ENCODE assay signal across 8 cellular contexts in the genomic region with DNA sequence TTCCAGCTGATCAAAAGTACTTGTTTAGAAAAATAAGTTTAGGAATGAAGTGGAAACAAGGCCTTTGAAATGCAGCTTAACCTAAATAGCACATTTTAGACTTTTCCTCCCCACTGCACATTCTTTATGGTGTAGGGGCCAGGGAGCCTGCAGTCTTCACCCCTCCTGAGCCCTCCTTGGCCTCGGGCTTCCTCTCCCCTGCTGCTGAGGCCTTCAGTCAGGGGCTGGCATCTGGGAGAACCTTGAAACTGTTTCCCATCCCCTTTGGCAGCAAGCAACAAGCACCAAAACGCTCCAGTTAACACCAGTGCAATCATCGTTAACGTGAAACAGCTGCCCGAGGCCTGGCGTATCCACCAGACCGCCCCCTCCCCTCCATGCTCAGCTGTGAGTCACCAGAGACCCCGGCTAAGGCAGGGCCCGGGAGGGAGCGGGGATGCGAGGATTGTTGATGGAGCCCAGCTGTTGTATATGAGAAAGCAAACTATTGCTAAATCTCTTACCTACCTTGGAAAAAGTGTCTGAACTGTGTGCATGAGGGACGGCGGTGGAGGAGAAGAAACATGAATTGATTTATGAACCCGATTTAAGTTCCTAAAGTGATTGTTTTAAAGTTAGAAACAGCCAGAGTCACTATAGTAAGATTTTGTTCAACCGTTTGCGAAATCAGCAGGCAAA. TPM values are rescaled to one million over a fixed set of nuclear protein-coding genes. Genes with fewer than 3 reads are reported as not detected.
DNase-seq lines count a peak whose midpoint lies in the region; ATAC-seq and TF ChIP-seq lines count a peak whose summit lies in the region.

No MANE protein-coding gene starts in this region.

- peak overlapping the region; percentile 87 for H3K27ac ChIP-seq in trophoblast cell (ENCODE audit: low read depth, low read length)

- H3K4me3 ChIP-seq in GM06990 (replicated peaks; ENCODE audit: low read depth, low read length): peak overlapping the region; percentile 90
- no peak overlapping the region for H3K4me3 ChIP-seq in trophoblast cell (ENCODE audit: low read depth, low read length)

- ATAC-seq in HG03139 (IDR thresholded peaks at IDR 0.05; ENCODE audit: unreplicated experiment): no peak
- no peak for ATAC-seq in HG03432 (IDR thresholded peaks at IDR 0.05; ENCODE audit: unreplicated experiment)

- peak overlapping the region; percentile 17 for H4K8ac ChIP-seq in trophoblast cell (ENCODE audit: low read depth, low read length)

- no peak overlapping the region for H2AFZ ChIP-seq in trophoblast cell (ENCODE audit: insufficient read depth, low read length, poor library complexity)

- peak overlapping the region; percentile 26 for H2BK5ac ChIP-seq in trophoblast cell (ENCODE audit: low read depth, low read length, poor library complexity)

- H3K23ac ChIP-seq in trophoblast cell (ENCODE audit: low read length): no peak overlapping the region

- H3K14ac ChIP-seq in trophoblast cell (ENCODE audit: low read length): peak overlapping the region; percentile 61

- H3K27me3 ChIP-seq in GM06990 (replicated peaks; ENCODE audit: control insufficient read depth, insufficient read depth, low read length): no peaks in the 10 kb centered on the region
- no peaks in the 10 kb centered on the region for H3K27me3 ChIP-seq in trophoblast cell (ENCODE audit: insufficient read depth, low read length)

- peaks cover 23% of the 10 kb centered on the region for H3K79me2 ChIP-seq in trophoblast cell (ENCODE audit: control insufficient read depth, insufficient read depth, low read length, poor library complexity)

- H2AK5ac ChIP-seq in trophoblast cell (ENCODE audit: low read length): peak overlapping the region; percentile 27

- no peak overlapping the region for H3K4ac ChIP-seq in trophoblast cell (ENCODE audit: low read depth, low read length)

- H3K4me3 Mint-ChIP-seq in activated naive CD4-positive, alpha-beta T cell treated with anti-CD3 and anti-CD28 coated beads, Interleukin-2, amount 50 U/mL, for 24 hours: peak overlapping the region; percentile 96

- H2BK12ac ChIP-seq in trophoblast cell (ENCODE audit: low read length): peak overlapping the region; percentile 12

- H3K4me1 Mint-ChIP-seq in activated naive CD4-positive, alpha-beta T cell treated with anti-CD3 and anti-CD28 coated beads, Interleukin-2, amount 50 U/mL, for 24 hours: peaks cover 58% of the 10 kb centered on the region

- no peaks in the 10 kb centered on the region for H3K9me3 Mint-ChIP-seq in activated naive CD4-positive, alpha-beta T cell treated with anti-CD3 and anti-CD28 coated beads, Interleukin-2, amount 50 U/mL, for 24 hours

- H2BK120ac ChIP-seq in trophoblast cell (ENCODE audit: insufficient read depth, low read length, poor library complexity): peak overlapping the region; percentile 14

- peaks cover 8% of the 10 kb centered on the region for H3K36me3 ChIP-seq in GM06990 (ENCODE audit: control insufficient read depth, insufficient read depth, low read length)
- H3K36me3 ChIP-seq in trophoblast cell (ENCODE audit: control insufficient read depth in 1 of 2, insufficient read depth in 2 of 2, low read length in 2 of 2): peaks cover 15% of the 10 kb centered on the region in 2 experiments

- peaks cover 42% of the 10 kb centered on the region for H3K79me1 ChIP-seq in trophoblast cell (ENCODE audit: low read length)

- DNase-seq in GM06990 (ENCODE audit: extremely low read depth, insufficient read length): peak; percentile 59
- peak; percentile 76 to 88 for DNase-seq in NOMO-1 (lab: John Stamatoyannopoulos, UW; ENCODE audit: unreplicated experiment in 2 of 2)
- DNase-seq in glomerular visceral epithelial cell (ENCODE audit: extremely low spot score): peak; percentile 76
- no peak for DNase-seq in trophoblast cell
- no peak for DNase-seq in NCI-H146 treated with DMSO at 0.1 percent for 48 hours (lab: John Stamatoyannopoulos, UW; ENCODE audit: unreplicated experiment)

- TF ChIP-seq CTCF in GM06990 (IDR thresholded peaks at IDR 0.05; ENCODE audit: insufficient read depth, low read length, poor library complexity, severe bottlenecking): no peak

- peak overlapping the region; percentile 45 for H4K91ac ChIP-seq in trophoblast cell (ENCODE audit: low read depth, low read length)

- peak overlapping the region; percentile 98 for H3K27ac Mint-ChIP-seq in activated naive CD4-positive, alpha-beta T cell treated with anti-CD3 and anti-CD28 coated beads, Interleukin-2, amount 50 U/mL, for 24 hours

- no CpG with 5 or more reads among the region's 16 CpGs for WGBS in trophoblast cell (ENCODE audit: extremely low coverage, insufficient coverage, insufficient read length)

- peaks cover 11% of the 10 kb centered on the region for H3K36me3 Mint-ChIP-seq in activated naive CD4-positive, alpha-beta T cell treated with anti-CD3 and anti-CD28 coated beads, Interleukin-2, amount 50 U/mL, for 24 hours

- H3K4me1 ChIP-seq in trophoblast cell (ENCODE audit: control insufficient read depth in 1 of 2, insufficient read depth in 2 of 2, low read length in 2 of 2): peaks cover 29 to 39% of the 10 kb centered on the region in 2 experiments

- no peak overlapping the region for H3K18ac ChIP-seq in trophoblast cell (ENCODE audit: low read length)

- H4K12ac ChIP-seq in trophoblast cell (ENCODE audit: low read depth, low read length): no peak overlapping the region

- peak overlapping the region; percentile 48 for H3K4me2 ChIP-seq in trophoblast cell (ENCODE audit: low read length)

- H3K9me3 ChIP-seq in trophoblast cell (ENCODE audit: insufficient read depth, low read depth, low read length): peaks cover 2% of the 10 kb centered on the region

- H3K9ac ChIP-seq in trophoblast cell (ENCODE audit: low read length): no peak overlapping the region

- H3K27me3 Mint-ChIP-seq in activated naive CD4-positive, alpha-beta T cell treated with anti-CD3 and anti-CD28 coated beads, Interleukin-2, amount 50 U/mL, for 24 hours: no peaks in the 10 kb centered on the region

RNA-seq across cellular contexts. Expression of gene ZFP36L2, which starts 5.3 kb away (rescaled TPM):
- 62.0 and 65.7 TPM in 2 replicates for polyA plus RNA-seq in trophoblast cell (2013)

Comparison
In these comparisons a context has a peak if more than half of its experiments do, and no peak if none do; other contexts are left out.
1. DNase-seq: peak in GM06990 (single experiment), NOMO-1 (2 of 2) and glomerular visceral epithelial cell (single experiment); none in trophoblast cell (0 of 2) and NCI-H146 treated with DMSO at 0.1 percent for 48 hours (single experiment).